Comparison of ENCODE assay signal across 13 cellular contexts in genomic region chr5:175689147-175689991, GRCh38. TPM values are rescaled to one million over a fixed set of nuclear protein-coding genes. Genes with fewer than 3 reads are reported as not detected.
DNase-seq lines count a peak whose midpoint lies in the region; ATAC-seq, FAIRE-seq and TF ChIP-seq lines count a peak whose summit lies in the region.
"Had no signal": no experiment of that assay in that cellular context is flagged by ENCODE, and none has a peak within 500 bp of the region (broad histone marks: within the 10 kb centered on the region; RNA-seq: fewer than 3 reads in every experiment).

No MANE protein-coding gene starts in this region.

- DNase-seq in natural killer cell (no peak), K562 (ENCODE audit: extremely low read depth in 1 of 4, low spot score in 3 of 4) (no peak), lower lobe of right lung (no peak), aorta (peak; percentile 81 to 89), thyroid gland (no peak)
- DNase-seq in natural killer cell treated with Interleukin-12 subunit alpha and Interleukin-12 subunit beta and Interleukin-15 and Interleukin-18, amount 100 ng/mL, for 72 hours (ENCODE audit: low spot score) = no peak
- DNase-seq: effector CD4-positive, alpha-beta T cell; NCI-H146; SHP77 treated with DMSO at 0.1 percent for 48 hours; stimulated activated naive CD4-positive, alpha-beta T cell treated with Interleukin-2 at 50 U/mL for 16 hours had no signal

- no peak overlapping the region for H3K9ac ChIP-seq in K562 (ENCODE audit: insufficient read depth in 1 of 2, low read depth in 2 of 2, low read length in 2 of 2)

- no peaks in the 10 kb centered on the region for H3K9me3 Mint-ChIP-seq in natural killer cell
- no peaks in the 10 kb centered on the region for H3K9me3 Mint-ChIP-seq in natural killer cell treated with Interleukin-12 subunit alpha and Interleukin-12 subunit beta and Interleukin-15 and Interleukin-18, amount 100 ng/mL, for 72 hours

- no peaks in the 10 kb centered on the region for H3K9me3 ChIP-seq in K562 (replicated peaks; ENCODE audit: control insufficient read depth, insufficient read depth, low read depth, low read length)
- no peaks in the 10 kb centered on the region for H3K9me3 ChIP-seq in lower lobe of right lung
- no peaks in the 10 kb centered on the region for H3K9me3 ChIP-seq in aorta (ENCODE audit: control insufficient read depth, low read length)
- H3K9me3 ChIP-seq in thyroid gland = no peaks in the 10 kb centered on the region

- H3K27ac ChIP-seq in K562 (ENCODE audit: extremely low read depth, low read depth, low read length) (no peak overlapping the region), lower lobe of right lung (peak overlapping the region; percentile 41), aorta (ENCODE audit: low read depth in 1 of 2, low read length in 2 of 2) (no peak overlapping the region), thyroid gland (no peak overlapping the region)

- no peak for TF ChIP-seq POLR2A in K562 (conservative IDR thresholded peaks at IDR 0.05)
- TF ChIP-seq POLR2A in thyroid gland (IDR thresholded peaks at IDR 0.05) = no peak

- H3K36me3 Mint-ChIP-seq in natural killer cell = no peaks in the 10 kb centered on the region
- H3K36me3 Mint-ChIP-seq in natural killer cell treated with Interleukin-12 subunit alpha and Interleukin-12 subunit beta and Interleukin-15 and Interleukin-18, amount 100 ng/mL, for 72 hours = no peaks in the 10 kb centered on the region

- no peak for TF ChIP-seq CTCF in natural killer cell (IDR thresholded peaks at IDR 0.05)
- no peak for TF ChIP-seq CTCF in K562 (IDR thresholded peaks at IDR 0.05 in 2 of 3, conservative IDR thresholded peaks at IDR 0.05 in 1 of 3; ENCODE audit: insufficient read depth in 2 of 3, low read depth in 1 of 3, low read length in 3 of 3)
- no peak for TF ChIP-seq CTCF in lower lobe of right lung (IDR thresholded peaks at IDR 0.05)
- no peak for TF ChIP-seq CTCF in thyroid gland (IDR thresholded peaks at IDR 0.05)

- no peaks in the 10 kb centered on the region for H4K20me1 ChIP-seq in K562 (replicated peaks; ENCODE audit: control insufficient read depth, insufficient read depth, low read length)

- peaks cover 26 to 79% of the 10 kb centered on the region in 2 experiments for H3K27me3 ChIP-seq in K562 (ENCODE audit: control insufficient read depth in 2 of 2, insufficient read depth in 2 of 2, low read length in 2 of 2)
- peaks cover 29% of the 10 kb centered on the region for H3K27me3 ChIP-seq in lower lobe of right lung (ENCODE audit: low read depth)
- H3K27me3 ChIP-seq in aorta (ENCODE audit: control insufficient read depth in 1 of 2, insufficient read depth in 2 of 2, low read length in 1 of 2) = no peaks in the 10 kb centered on the region
- no peaks in the 10 kb centered on the region for H3K27me3 ChIP-seq in thyroid gland

- H2AFZ ChIP-seq in K562 (ENCODE audit: low read depth, low read length) = no peak overlapping the region

- no TSS peak for BruUV-seq in K562 (replicated peaks; lab: Mats Ljungman, UMichigan)

- peaks cover 0 to 3% of the 10 kb centered on the region in 2 donors for H3K4me1 Mint-ChIP-seq in natural killer cell
- H3K4me1 Mint-ChIP-seq in natural killer cell treated with Interleukin-12 subunit alpha and Interleukin-12 subunit beta and Interleukin-15 and Interleukin-18, amount 100 ng/mL, for 72 hours (ENCODE audit: low read depth in 2 of 2) = no peaks in the 10 kb centered on the region
- H3K4me1 Mint-ChIP-seq: B cell had no signal

- CTCF ChIA-PET in K562 (lab: Yijun Ruan, JAX; ENCODE audit: low intra/inter-chr PET ratio) = no interaction called here

- peak in 2 of 3 donors; percentile 21 to 59 for ATAC-seq in natural killer cell
- no peak for ATAC-seq in natural killer cell treated with Interleukin-12 subunit alpha and Interleukin-12 subunit beta and Interleukin-15 and Interleukin-18, amount 100 ng/mL, for 72 hours
- ATAC-seq in K562 = no peak
- peak; percentile 55 to 70 for ATAC-seq in lower lobe of right lung
- ATAC-seq in aorta (ENCODE audit: low FRiP score) = no peak
- ATAC-seq in HG03432 (IDR thresholded peaks at IDR 0.05; ENCODE audit: unreplicated experiment) = no peak
- no peak for ATAC-seq in activated CD4-positive, CD25-positive, alpha-beta regulatory T cell treated with anti-CD3 and anti-CD28 coated beads, Interleukin-2, amount 50 U/mL, for 24 hours

- no peak overlapping the region for H3K27ac Mint-ChIP-seq in natural killer cell
- H3K27ac Mint-ChIP-seq in natural killer cell treated with Interleukin-12 subunit alpha and Interleukin-12 subunit beta and Interleukin-15 and Interleukin-18, amount 100 ng/mL, for 72 hours = no peak overlapping the region
- H3K27ac Mint-ChIP-seq: B cell had no signal

- intact Hi-C loops in natural killer cell (cut with micrococcal nuclease) (no loop called here), K562 (cut with micrococcal nuclease) (no loop called here), lower lobe of right lung (cut with DNase I) (no loop called here), aorta (cut with DNase I) (loop anchor here in 1 of 2 donors (5.0 kb wide), 1 partner anchor 107 kb away; no protein-coding TSS in a partner anchor), thyroid gland (cut with DNase I) (no loop called here)

- in situ Hi-C loops in K562 (cut with MboI) = no loop called here

- no peak for TF ChIP-seq RAD21 in K562 (CRISPR knock-in tag; conservative IDR thresholded peaks at IDR 0.05 in 1 of 2, IDR thresholded peaks at IDR 0.05 in 1 of 2)

- H3K4me1 ChIP-seq in K562 (replicated peaks in 1 of 2; ENCODE audit: control insufficient read depth in 2 of 2, insufficient read depth in 2 of 2, low read length in 2 of 2) = peaks cover 0 to 10% of the 10 kb centered on the region in 2 experiments; a peak in 2 of 5 replicates
- H3K4me1 ChIP-seq in lower lobe of right lung = peaks cover 36% of the 10 kb centered on the region
- H3K4me1 ChIP-seq in aorta (ENCODE audit: control insufficient read depth in 1 of 2, insufficient read depth in 2 of 2, low read length in 2 of 2) = no peaks in the 10 kb centered on the region
- no peaks in the 10 kb centered on the region for H3K4me1 ChIP-seq in thyroid gland

- peaks cover 4% of the 10 kb centered on the region for H3K9me1 ChIP-seq in K562 (ENCODE audit: control insufficient read depth, insufficient read depth, low read length)

- TF ChIP-seq EP300 in K562 (IDR thresholded peaks at IDR 0.05; ENCODE audit: low read length) = no peak

- no peak for FAIRE-seq in K562 (lab: Jason Lieb, UNC)

- POLR2A ChIA-PET in K562 (lab: Yijun Ruan, JAX) = interaction anchor here (0.6 to 0.7 kb wide), 2 partner anchors 12 to 211 kb away, joined by 3 to 4 read pairs; partner anchors contain the start of gene SFXN1

- no peaks in the 10 kb centered on the region for H3K36me3 ChIP-seq in K562 (ENCODE audit: control insufficient read depth, insufficient read depth, low read length)
- H3K36me3 ChIP-seq in lower lobe of right lung = no peaks in the 10 kb centered on the region
- no peaks in the 10 kb centered on the region for H3K36me3 ChIP-seq in aorta (ENCODE audit: control insufficient read depth in 1 of 2, insufficient read depth in 2 of 2, low read length in 1 of 2)
- no peaks in the 10 kb centered on the region for H3K36me3 ChIP-seq in thyroid gland

- H3K4me3 Mint-ChIP-seq in natural killer cell = no peak overlapping the region
- H3K4me3 Mint-ChIP-seq in natural killer cell treated with Interleukin-12 subunit alpha and Interleukin-12 subunit beta and Interleukin-15 and Interleukin-18, amount 100 ng/mL, for 72 hours = no peak overlapping the region
- H3K4me3 Mint-ChIP-seq: B cell had no signal

- H3K27me3 Mint-ChIP-seq in natural killer cell (ENCODE audit: low read depth in 2 of 2) = peaks cover 12 to 13% of the 10 kb centered on the region in 2 donors
- peaks cover 11 to 18% of the 10 kb centered on the region in 2 donors for H3K27me3 Mint-ChIP-seq in natural killer cell treated with Interleukin-12 subunit alpha and Interleukin-12 subunit beta and Interleukin-15 and Interleukin-18, amount 100 ng/mL, for 72 hours

- under 1% methylated on average over 9 of the region's 9 CpGs for WGBS in K562 (ENCODE audit: insufficient coverage, low coverage, missing lambda C conversion rate)
- 20% methylated on average over 9 of the region's 9 CpGs for WGBS in aorta, 2 donors
- WGBS in thyroid gland, 2 donors = 56 to 64% methylated on average over 9 of the region's 9 CpGs

- H3K4me3 ChIP-seq in K562 = no peak overlapping the region
- no peak overlapping the region for H3K4me3 ChIP-seq in lower lobe of right lung
- H3K4me3 ChIP-seq in aorta (ENCODE audit: low read length in 2 of 2) = no peak overlapping the region
- H3K4me3 ChIP-seq in thyroid gland (replicated peaks in 1 of 3) = no peak overlapping the region

- no peak overlapping the region for H3K4me2 ChIP-seq in K562 (ENCODE audit: insufficient read depth, low read length)

- H3K79me2 ChIP-seq in K562 (ENCODE audit: control insufficient read depth, insufficient read depth, low read length) = no peaks in the 10 kb centered on the region

TF ChIP-seq in K562, 482 proteins besides CTCF, POLR2A, EP300 and RAD21 (continues in another document):
- peak; percentile 28; the same call in 1 of the 2 replicates for TF ChIP-seq SPI1 (IDR thresholded peaks at IDR 0.05; ENCODE audit: borderline replicate concordance, low read depth, low read length)

RNA-seq across cellular contexts. Expression of gene HRH2, which starts 31.5 kb away (rescaled TPM):
- total RNA-seq in natural killer cell (10 to 100 TPM in 1 of 3 donors, 1 to 10 TPM in 2; 1.4 to 13.9 (median 3.1) TPM), K562 (2014; rRNA removed) (not detected in 2 replicates), K562 (2014; rRNA removed; fragmentation: Illumina TruSeq; extraction: Trizol) (not detected in 2 replicates), K562 (2015; rRNA removed; fragmentation: Illumina TruSeq; extraction: Trizol) (not detected in 2 replicates), K562 (2021) (0.07 TPM in 1 of 2 replicates, not detected in the other), lower lobe of right lung (9.6 TPM), aorta (10 to 100 TPM; 12.6 to 15.3 TPM), thyroid gland (1 to 10 TPM in 2 of 4 donors, under 1 TPM in 2; 0.44 to 2.3 (median 1.4) TPM)
- total RNA-seq in natural killer cell treated with Interleukin-12 subunit alpha and Interleukin-12 subunit beta and Interleukin-15 and Interleukin-18, amount 100 ng/mL, for 72 hours = 1 to 10 TPM; 2.5 to 3.2 TPM
- total RNA-seq in K562 (2011; cell fraction: chromatin; rRNA removed; ENCODE audit: low replicate concordance) = not detected in 2 replicates
- total RNA-seq in K562 (2011; cell fraction: nucleolus; rRNA removed) = not detected in 2 replicates
- total RNA-seq in K562 (2011; cell fraction: nucleoplasm; rRNA removed) = not detected in 2 replicates
- polyA plus RNA-seq in K562 (2011; rRNA removed) (not detected in 2 replicates), K562 (2014; fragmentation: Illumina TruSeq; extraction: Trizol) (0.04 TPM in 1 of 2 replicates, not detected in the other), K562 (2014; fragmentation: Nextera tagmentation; extraction: Ambion mirVana) (not detected), K562 (2014; rRNA removed) (not detected in 2 replicates), aorta (1 to 10 TPM; 1.1 to 2.3 TPM)
- polyA plus RNA-seq in K562 (2011; cell fraction: cytosol; rRNA removed) = not detected in 2 replicates
- not detected in 2 replicates for polyA plus RNA-seq in K562 (2011; cell fraction: nucleus; rRNA removed)
- 0.05 and 0.12 TPM in 2 replicates for polyA plus RNA-seq in K562 (2012)
- polyA minus RNA-seq in K562 (2011; rRNA and poly(A)+ RNA removed) = not detected in 2 replicates
- not detected in 2 replicates for polyA minus RNA-seq in K562 (2011; cell fraction: cytosol; rRNA and poly(A)+ RNA removed)
- polyA minus RNA-seq in K562 (2011; cell fraction: nucleus; rRNA and poly(A)+ RNA removed) = not detected in 2 replicates
- total RNA-seq: B cell had no signal

Comparison
In these comparisons a context has a peak if more than half of its experiments do, and no peak if none do; other contexts are left out.
1. ATAC-seq: peak in natural killer cell (2 of 3) and lower lobe of right lung (2 of 2); none in natural killer cell treated with Interleukin-12 subunit alpha and Interleukin-12 subunit beta and Interleukin-15 and Interleukin-18, amount 100 ng/mL, for 72 hours (0 of 2), K562 (single experiment), aorta (single experiment), HG03432 (single experiment) and activated CD4-positive, CD25-positive, alpha-beta regulatory T cell treated with anti-CD3 and anti-CD28 coated beads, Interleukin-2, amount 50 U/mL, for 24 hours (0 of 2).
2. DNase-seq: peak in aorta (2 of 2); none in natural killer cell (single experiment), natural killer cell treated with Interleukin-12 subunit alpha and Interleukin-12 subunit beta and Interleukin-15 and Interleukin-18, amount 100 ng/mL, for 72 hours (single experiment), K562 (0 of 4), lower lobe of right lung (single experiment) and thyroid gland (0 of 2).